ENCODE assay signal across 29 cellular contexts in the genomic region with DNA sequence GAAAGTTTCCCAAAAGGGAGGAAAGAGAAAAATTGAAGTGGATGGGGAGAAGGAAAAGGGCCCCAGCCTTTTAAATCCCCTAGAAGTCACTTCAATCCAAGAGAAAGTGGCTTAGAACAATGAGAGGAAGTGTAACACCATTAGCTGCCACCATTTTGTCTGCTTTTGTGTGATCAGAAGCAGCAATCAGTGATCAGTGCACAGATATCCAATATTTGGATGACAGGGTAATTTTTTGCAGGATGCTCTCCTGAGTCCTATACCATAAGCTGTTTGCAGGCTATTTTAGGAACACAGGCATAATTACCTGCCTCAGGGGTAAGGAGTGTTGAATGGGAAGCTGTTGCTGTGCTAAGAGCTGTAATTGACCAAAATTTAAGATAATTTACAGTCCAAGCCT.
"Had no signal": no experiment of that assay in that cellular context is flagged by ENCODE, and none has a peak within 500 bp of the region (broad histone marks: within the 10 kb centered on the region; RNA-seq: fewer than 3 reads in every experiment).

No MANE protein-coding gene starts in this region.

- DNase-seq: hypothalamus; immature natural killer cell; kidney; left colon; left ventricle myocardium inferior; mesendoderm; naive B cell; natural killer cell; nephron progenitor cell; pancreas; posterior cingulate gyrus; retina; right cardiac atrium; sigmoid colon; small intestine; spleen; stimulated activated CD4-positive, alpha-beta T cell treated with anti-CD3 and anti-CD28 coated beads, Interleukin-4, amount 100 ng/mL, for 24 hours; stimulated activated naive CD4-positive, alpha-beta T cell; tibial artery; trophoblast cell; upper lobe of right lung had no signal

- H3K4me1 Mint-ChIP-seq: mesothelial cell of epicardium; nephron progenitor cell; neural progenitor cell; stimulated activated effector memory CD8-positive, alpha-beta T cell treated with anti-CD3 and anti-CD28 coated beads, Interleukin-12 subunit alpha, Interleukin-12 subunit beta, amount 100 ng/mL, for 72 hours had no signal

- H3K27me3 Mint-ChIP-seq: naive B cell; stimulated activated naive CD8-positive, alpha-beta T cell treated with anti-CD3 and anti-CD28 coated beads, Interleukin-15, Interleukin-2, amounts not matched to agents 100 ng/mL and 50 ng/mL, for 24 hours had no signal

- H3K9me3 Mint-ChIP-seq: stimulated activated naive CD8-positive, alpha-beta T cell treated with anti-CD3 and anti-CD28 coated beads, Interleukin-15, Interleukin-2, amounts not matched to agents 100 ng/mL and 50 ng/mL, for 24 hours had no signal

- H3K36me3 Mint-ChIP-seq: stimulated activated effector memory CD8-positive, alpha-beta T cell treated with anti-CD3 and anti-CD28 coated beads, Interleukin-12 subunit alpha, Interleukin-12 subunit beta, amount 100 ng/mL, for 72 hours had no signal

- H3K9ac ChIP-seq: neural progenitor cell had no signal

- H3K4me1 ChIP-seq: left ventricle myocardium inferior, pancreas, prostate gland, sigmoid colon, suprapubic skin, tibial artery, upper lobe of right lung had no signal

- H3K27ac ChIP-seq: left ventricle myocardium inferior, neural progenitor cell, pancreas, prostate gland, sigmoid colon, suprapubic skin, thoracic aorta, tibial artery, upper lobe of right lung had no signal

- H3K4me2 ChIP-seq: neural progenitor cell had no signal

- H3K4me3 ChIP-seq: left ventricle myocardium inferior, lung, neural progenitor cell, pancreas, prostate gland, sigmoid colon, spleen, suprapubic skin, thoracic aorta, tibial artery, upper lobe of right lung had no signal

- H2AFZ ChIP-seq: neural progenitor cell had no signal

- H3K27me3 ChIP-seq: neural progenitor cell, pancreas, sigmoid colon, spleen, suprapubic skin, tibial artery, upper lobe of right lung had no signal

- H3K4me3 Mint-ChIP-seq: immature natural killer cell; mesothelial cell of epicardium; natural killer cell; nephron progenitor cell; neural progenitor cell; stimulated activated effector memory CD8-positive, alpha-beta T cell treated with anti-CD3 and anti-CD28 coated beads, Interleukin-12 subunit alpha, Interleukin-12 subunit beta, amount 100 ng/mL, for 72 hours; stimulated activated naive CD8-positive, alpha-beta T cell treated with anti-CD3 and anti-CD28 coated beads, Interleukin-15, Interleukin-2, amounts not matched to agents 100 ng/mL and 50 ng/mL, for 24 hours had no signal

- H3K27ac Mint-ChIP-seq: immature natural killer cell; mesothelial cell of epicardium; natural killer cell; neural progenitor cell; stimulated activated effector memory CD8-positive, alpha-beta T cell treated with anti-CD3 and anti-CD28 coated beads, Interleukin-12 subunit alpha, Interleukin-12 subunit beta, amount 100 ng/mL, for 72 hours; stimulated activated naive CD8-positive, alpha-beta T cell treated with anti-CD3 and anti-CD28 coated beads, Interleukin-15, Interleukin-2, amounts not matched to agents 100 ng/mL and 50 ng/mL, for 24 hours had no signal

- H3K36me3 ChIP-seq: neural progenitor cell, pancreas, prostate gland had no signal

- H3K9me3 ChIP-seq: pancreas, prostate gland, sigmoid colon, suprapubic skin, thoracic aorta, tibial artery, upper lobe of right lung had no signal

- ATAC-seq: left colon; natural killer cell; pancreas; right cardiac atrium; stimulated activated effector memory CD8-positive, alpha-beta T cell treated with anti-CD3 and anti-CD28 coated beads, Interleukin-12 subunit alpha, Interleukin-12 subunit beta, amount 100 ng/mL, for 72 hours; upper lobe of right lung had no signal
